Comparison of ENCODE assay signal across 14 cellular contexts in genomic region chr2:37149626-37150322, GRCh38. TPM values are rescaled to one million over a fixed set of nuclear protein-coding genes. Genes with fewer than 3 reads are reported as not detected.
DNase-seq lines count a peak whose midpoint lies in the region; ATAC-seq and TF ChIP-seq lines count a peak whose summit lies in the region.
"Had no signal": no experiment of that assay in that cellular context is flagged by ENCODE, and none has a peak within 500 bp of the region (broad histone marks: within the 10 kb centered on the region; RNA-seq: fewer than 3 reads in every experiment).

No MANE protein-coding gene starts in this region.

- TF ChIP-seq CTCF in activated B cell treated with CpG ODN at 0.5 μM for 24 hours (IDR thresholded peaks at IDR 0.05), result no peak

- peak overlapping the region; percentile 66 for H3K27ac Mint-ChIP-seq in activated CD4-positive, alpha-beta T cell treated with anti-CD3 and anti-CD28 coated beads, Interleukin-2, amount 10 ng/mL, durations not matched to agents 7 days and 5 days
- H3K27ac Mint-ChIP-seq in activated B cell treated with CpG ODN at 0.5 μM for 24 hours, result no peak overlapping the region
- peak overlapping the region; percentile 76 to 90 (median 81) for H3K27ac Mint-ChIP-seq in immature natural killer cell
- H3K27ac Mint-ChIP-seq in stimulated activated naive B cell treated with anti-CD40 and anti-IgM and Interleukin-4, amounts not matched to agents 10 μg/mL and 1 μg/mL and 100 μg/mL, for 72 hours, result no peak overlapping the region

- no peaks in the 10 kb centered on the region for H3K27me3 Mint-ChIP-seq in activated CD4-positive, alpha-beta T cell treated with anti-CD3 and anti-CD28 coated beads, Interleukin-2, amount 10 ng/mL, durations not matched to agents 7 days and 5 days
- no peaks in the 10 kb centered on the region for H3K27me3 Mint-ChIP-seq in activated B cell treated with CpG ODN at 0.5 μM for 24 hours
- no peaks in the 10 kb centered on the region for H3K27me3 Mint-ChIP-seq in immature natural killer cell (ENCODE audit: low read depth in 3 of 3)
- H3K27me3 Mint-ChIP-seq in stimulated activated naive B cell treated with anti-CD40 and anti-IgM and Interleukin-4, amounts not matched to agents 10 μg/mL and 1 μg/mL and 100 μg/mL, for 72 hours, result no peaks in the 10 kb centered on the region

- POLR2A ChIA-PET in activated CD4-positive, alpha-beta T cell treated with anti-CD3 and anti-CD28 coated beads, Interleukin-2, amount 10 ng/mL, durations not matched to agents 7 days and 5 days (lab: Charles Lee), result interaction anchor here (0.6 kb wide), 1 partner anchor 9 kb away, joined by 10 read pairs; no protein-coding TSS in a partner anchor
- POLR2A ChIA-PET in activated B cell treated with CpG ODN at 0.5 μM for 24 hours (lab: Charles Lee), result interaction anchor here (0.7 kb wide), 1 partner anchor 72 kb away, joined by 4 read pairs; no protein-coding TSS in a partner anchor

- CTCF ChIA-PET in activated CD4-positive, alpha-beta T cell treated with anti-CD3 and anti-CD28 coated beads, Interleukin-2, amount 10 ng/mL, durations not matched to agents 7 days and 5 days (lab: Charles Lee), result no interaction called here
- CTCF ChIA-PET in activated B cell treated with CpG ODN at 0.5 μM for 24 hours (lab: Charles Lee), result no interaction called here

- H3K9me3 Mint-ChIP-seq in activated CD4-positive, alpha-beta T cell treated with anti-CD3 and anti-CD28 coated beads, Interleukin-2, amount 10 ng/mL, durations not matched to agents 7 days and 5 days, result no peaks in the 10 kb centered on the region
- H3K9me3 Mint-ChIP-seq in activated B cell treated with CpG ODN at 0.5 μM for 24 hours (no peaks in the 10 kb centered on the region), immature natural killer cell (peaks cover 0 to 1% (median 0%) of the 10 kb centered on the region in 6 donors)
- peaks cover 0 to 3% of the 10 kb centered on the region in 2 donors for H3K9me3 Mint-ChIP-seq in stimulated activated naive B cell treated with anti-CD40 and anti-IgM and Interleukin-4, amounts not matched to agents 10 μg/mL and 1 μg/mL and 100 μg/mL, for 72 hours

- peak overlapping the region; percentile 37 for H3K4me3 Mint-ChIP-seq in activated CD4-positive, alpha-beta T cell treated with anti-CD3 and anti-CD28 coated beads, Interleukin-2, amount 10 ng/mL, durations not matched to agents 7 days and 5 days
- H3K4me3 Mint-ChIP-seq in activated B cell treated with CpG ODN at 0.5 μM for 24 hours (no peak overlapping the region), immature natural killer cell (peak overlapping the region; percentile 38 to 74 (median 53))
- H3K4me3 Mint-ChIP-seq in stimulated activated naive B cell treated with anti-CD40 and anti-IgM and Interleukin-4, amounts not matched to agents 10 μg/mL and 1 μg/mL and 100 μg/mL, for 72 hours, result no peak overlapping the region

- intact Hi-C loops in activated B cell treated with CpG ODN at 0.5 μM for 24 hours (cut with micrococcal nuclease), result no loop called here

- no peak for DNase-seq in activated CD4-positive, alpha-beta T cell treated with anti-CD3 and anti-CD28 coated beads, Interleukin-2, amount 10 ng/mL, durations not matched to agents 7 days and 5 days
- no peak for DNase-seq in activated CD4-positive, alpha-beta T cell treated with anti-CD3 and anti-CD28 coated beads, Interleukin-2, amount 50 U/mL, for 1 hour
- DNase-seq in activated B cell treated with CpG ODN at 0.5 μM for 24 hours (no peak), immature natural killer cell (peak; percentile 19 to 46 (median 26)), DMS114 treated with DMSO at 0.1 percent for 48 hours (lab: John Stamatoyannopoulos, UW; ENCODE audit: unreplicated experiment) (no peak)
- DNase-seq in stimulated activated naive B cell treated with anti-CD40 and anti-IgM and Interleukin-4, amounts not matched to agents 10 μg/mL and 1 μg/mL and 100 μg/mL, for 72 hours, result no peak
- DNase-seq in stimulated activated naive CD4-positive, alpha-beta T cell (lab: John Stamatoyannopoulos, UW), result no peak
- DNase-seq: DMS79, glutamatergic neuron had no signal

- ATAC-seq in activated B cell treated with CpG ODN at 0.5 μM for 24 hours (ENCODE audit: low read depth), result peak; percentile 37
- peak; percentile 14 to 21 for ATAC-seq in stimulated activated naive B cell treated with anti-CD40 and anti-IgM and Interleukin-4, amounts not matched to agents 10 μg/mL and 1 μg/mL and 100 μg/mL, for 72 hours (replicated peaks)
- ATAC-seq in GM18511 (IDR thresholded peaks at IDR 0.05; ENCODE audit: unreplicated experiment), result no peak
- ATAC-seq: A549 had no signal

- H3K4me1 Mint-ChIP-seq in activated CD4-positive, alpha-beta T cell treated with anti-CD3 and anti-CD28 coated beads, Interleukin-2, amount 10 ng/mL, durations not matched to agents 7 days and 5 days, result peaks cover 57% of the 10 kb centered on the region
- H3K4me1 Mint-ChIP-seq in activated B cell treated with CpG ODN at 0.5 μM for 24 hours (peaks cover 31% of the 10 kb centered on the region), immature natural killer cell (peaks cover 32 to 59% of the 10 kb centered on the region in 2 donors)
- H3K4me1 Mint-ChIP-seq in stimulated activated naive B cell treated with anti-CD40 and anti-IgM and Interleukin-4, amounts not matched to agents 10 μg/mL and 1 μg/mL and 100 μg/mL, for 72 hours, result peaks cover 21 to 42% of the 10 kb centered on the region in 2 donors

- H3K36me3 Mint-ChIP-seq in activated CD4-positive, alpha-beta T cell treated with anti-CD3 and anti-CD28 coated beads, Interleukin-2, amount 10 ng/mL, durations not matched to agents 7 days and 5 days (ENCODE audit: low read depth), result peaks cover 72% of the 10 kb centered on the region
- H3K36me3 Mint-ChIP-seq in activated B cell treated with CpG ODN at 0.5 μM for 24 hours (ENCODE audit: low read depth) (peaks cover 49% of the 10 kb centered on the region), immature natural killer cell (peaks cover 14 to 41% (median 20%) of the 10 kb centered on the region in 3 donors)
- peaks cover 33 to 56% of the 10 kb centered on the region in 2 donors for H3K36me3 Mint-ChIP-seq in stimulated activated naive B cell treated with anti-CD40 and anti-IgM and Interleukin-4, amounts not matched to agents 10 μg/mL and 1 μg/mL and 100 μg/mL, for 72 hours

RNA-seq across cellular contexts. Expression of gene EIF2AK2, which starts 7.0 kb away (rescaled TPM):
- total RNA-seq in activated CD4-positive, alpha-beta T cell treated with anti-CD3 and anti-CD28 coated beads, Interleukin-2, amount 10 ng/mL, durations not matched to agents 7 days and 5 days, result 100 to 1,000 TPM; 119 to 129 TPM
- total RNA-seq in activated B cell treated with CpG ODN at 0.5 μM for 24 hours, result 37.0 and 39.9 TPM in 2 replicates
- polyA plus RNA-seq in immature natural killer cell, result 10 to 100 TPM; 16.4 to 48.1 (median 22.2) TPM

RNA-seq across cellular contexts. Expression of gene SULT6B1, which starts 38.7 kb away (rescaled TPM):
- not detected for total RNA-seq in activated CD4-positive, alpha-beta T cell treated with anti-CD3 and anti-CD28 coated beads, Interleukin-2, amount 10 ng/mL, durations not matched to agents 7 days and 5 days
- not detected in 2 replicates for total RNA-seq in activated B cell treated with CpG ODN at 0.5 μM for 24 hours
- not detected for polyA plus RNA-seq in immature natural killer cell
- total RNA-seq: activated naive CD4-positive, alpha-beta T cell treated with anti-CD3 and anti-CD28 coated beads, Interleukin-2, amount 50 U/mL, for 72 hours; dermis microvascular lymphatic vessel endothelial cell; lung had no signal
- polyA plus RNA-seq: A549, lung had no signal

RNA-seq across cellular contexts. Expression of gene CEBPZOS, which starts 46.5 kb away (rescaled TPM):
- 10 to 100 TPM; 37.5 to 38.5 TPM for total RNA-seq in activated CD4-positive, alpha-beta T cell treated with anti-CD3 and anti-CD28 coated beads, Interleukin-2, amount 10 ng/mL, durations not matched to agents 7 days and 5 days
- total RNA-seq in activated B cell treated with CpG ODN at 0.5 μM for 24 hours, result 29.2 and 35.5 TPM in 2 replicates
- polyA plus RNA-seq in immature natural killer cell, result 10 to 100 TPM; 37.6 to 45.4 (median 44.9) TPM

Comparison
In these comparisons a context has a peak if more than half of its experiments do, and no peak if none do; other contexts are left out.
1. DNase-seq: peak in immature natural killer cell (3 of 3); none in activated CD4-positive, alpha-beta T cell treated with anti-CD3 and anti-CD28 coated beads, Interleukin-2, amount 10 ng/mL, durations not matched to agents 7 days and 5 days (single experiment), activated CD4-positive, alpha-beta T cell treated with anti-CD3 and anti-CD28 coated beads, Interleukin-2, amount 50 U/mL, for 1 hour (single experiment), activated B cell treated with CpG ODN at 0.5 μM for 24 hours (single experiment), stimulated activated naive B cell treated with anti-CD40 and anti-IgM and Interleukin-4, amounts not matched to agents 10 μg/mL and 1 μg/mL and 100 μg/mL, for 72 hours (single experiment), stimulated activated naive CD4-positive, alpha-beta T cell (0 of 6) and DMS114 treated with DMSO at 0.1 percent for 48 hours (single experiment).
2. H3K27ac Mint-ChIP-seq: peak in activated CD4-positive, alpha-beta T cell treated with anti-CD3 and anti-CD28 coated beads, Interleukin-2, amount 10 ng/mL, durations not matched to agents 7 days and 5 days (single experiment) and immature natural killer cell (6 of 6); none in activated B cell treated with CpG ODN at 0.5 μM for 24 hours (single experiment) and stimulated activated naive B cell treated with anti-CD40 and anti-IgM and Interleukin-4, amounts not matched to agents 10 μg/mL and 1 μg/mL and 100 μg/mL, for 72 hours (single experiment).
3. H3K4me3 Mint-ChIP-seq: peak in activated CD4-positive, alpha-beta T cell treated with anti-CD3 and anti-CD28 coated beads, Interleukin-2, amount 10 ng/mL, durations not matched to agents 7 days and 5 days (single experiment) and immature natural killer cell (5 of 5); none in activated B cell treated with CpG ODN at 0.5 μM for 24 hours (single experiment) and stimulated activated naive B cell treated with anti-CD40 and anti-IgM and Interleukin-4, amounts not matched to agents 10 μg/mL and 1 μg/mL and 100 μg/mL, for 72 hours (0 of 2).